Comparison of ENCODE assay signal across 8 cellular contexts in the genomic region with DNA sequence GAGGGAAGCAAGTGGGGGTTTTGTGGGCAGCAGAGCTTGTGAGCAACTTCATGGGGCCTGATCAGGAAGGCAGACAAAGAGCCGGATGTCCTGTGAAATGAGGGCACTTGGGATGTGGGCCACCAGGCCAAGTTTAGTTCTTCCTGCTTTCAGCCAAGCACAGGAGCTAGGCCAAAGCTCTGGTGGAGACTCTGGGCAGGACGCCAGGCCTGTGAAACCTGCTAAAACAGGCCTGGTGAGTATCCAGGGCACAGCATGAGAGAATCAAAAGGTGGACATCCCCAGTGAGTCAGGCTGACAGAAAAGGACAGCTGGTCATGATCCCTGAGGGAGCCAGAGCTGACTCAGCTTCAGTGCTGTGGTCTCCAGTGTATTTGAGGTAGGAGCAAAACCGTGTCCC.
DNase-seq lines count a peak whose midpoint lies in the region; ATAC-seq, FAIRE-seq and TF ChIP-seq lines count a peak whose summit lies in the region.

No MANE protein-coding gene starts in this region.

- no peak overlapping the region for H3K4me3 Mint-ChIP-seq in MCF 10A (ENCODE audit: unreplicated experiment)

- H3K4me3 ChIP-seq in keratinocyte (ENCODE audit: control insufficient read depth in 2 of 3, extremely low read depth in 1 of 3, insufficient read depth in 2 of 3, low read depth in 1 of 3, low read length in 3 of 3) (no peak overlapping the region), thoracic aorta (no peak overlapping the region)

- H3K36me3 ChIP-seq in keratinocyte (ENCODE audit: control insufficient read depth in 2 of 2, extremely low read depth in 1 of 2, insufficient read depth in 2 of 2, low read length in 2 of 2), result no peaks in the 10 kb centered on the region
- no peaks in the 10 kb centered on the region for H3K36me3 ChIP-seq in thoracic aorta

- CTCF ChIA-PET in MCF 10A (lab: Yijun Ruan, JAX), result interaction anchor here (0.7 to 1.1 kb wide), 2 partner anchors 15 to 205 kb away, joined by 3 read pairs; no protein-coding TSS in a partner anchor

- no peaks in the 10 kb centered on the region for H3K36me3 Mint-ChIP-seq in MCF 10A (ENCODE audit: insufficient read depth, unreplicated experiment)

- H3K9me3 ChIP-seq in keratinocyte (ENCODE audit: control insufficient read depth, low read depth, low read length) (no peaks in the 10 kb centered on the region), thoracic aorta (no peaks in the 10 kb centered on the region)

- H4K20me1 ChIP-seq in keratinocyte (ENCODE audit: control insufficient read depth, extremely low read depth, insufficient read depth, low read length), result no peaks in the 10 kb centered on the region

- H3K9me1 ChIP-seq in keratinocyte (ENCODE audit: control insufficient read depth, extremely low read depth, insufficient read depth, low read length), result no peaks in the 10 kb centered on the region

- DNase-seq in HT-29 (ENCODE audit: low spot score) (peak; percentile 95), MCF 10A (ENCODE audit: unreplicated experiment) (peak; percentile 96), keratinocyte (ENCODE audit: low read depth, low spot score) (peak; percentile 57), thoracic aorta (ENCODE audit: low spot score) (peak; percentile 41), GM13976 (ENCODE audit: low spot score) (no peak), NOMO-1 (lab: John Stamatoyannopoulos, UW; ENCODE audit: unreplicated experiment in 2 of 2) (no peak)
- DNase-seq in stimulated activated naive CD4-positive, alpha-beta T cell treated with Interleukin-2 at 50 U/mL for 16 hours (lab: John Stamatoyannopoulos, UW), result no peak
- DNase-seq in activated effector memory CD4-positive, alpha-beta T cell treated with anti-CD3 and anti-CD28 coated beads, Interleukin-2, amount 50 U/mL, for 16 hours, result no peak

- H3K9me3 Mint-ChIP-seq in MCF 10A (ENCODE audit: unreplicated experiment), result no peaks in the 10 kb centered on the region

- in situ Hi-C loops in GM13976 (cut with MboI; ENCODE audit: low sequenced_read_pairs, unreplicated experiment), result no loop called here

- H3K4me1 ChIP-seq in keratinocyte (ENCODE audit: control insufficient read depth, extremely low read depth, insufficient read depth, low read length) (peaks cover 6% of the 10 kb centered on the region), thoracic aorta (ENCODE audit: control insufficient read depth in 1 of 2, low read depth in 2 of 2) (peaks cover 0 to 28% of the 10 kb centered on the region in 2 donors)

- H2AFZ ChIP-seq in keratinocyte (ENCODE audit: control insufficient read depth, low read length), result no peak overlapping the region

- no peaks in the 10 kb centered on the region for H3K27me3 Mint-ChIP-seq in MCF 10A (ENCODE audit: insufficient read depth, unreplicated experiment)

- TF ChIP-seq CTCF in MCF 10A (IDR thresholded peaks at IDR 0.05; ENCODE audit: unreplicated experiment) (no peak), keratinocyte (optimal IDR thresholded peaks at IDR 0.05 in 1 of 3, IDR thresholded peaks at IDR 0.05 in 1 of 3, conservative IDR thresholded peaks at IDR 0.05 in 1 of 3; ENCODE audit: extremely low read depth in 1 of 3, insufficient read depth in 2 of 3, low read length in 3 of 3) (no peak), thoracic aorta (IDR thresholded peaks at IDR 0.05) (no peak), GM13976 (IDR thresholded peaks at IDR 0.05; ENCODE audit: borderline replicate concordance, control extremely low read depth, extremely low read depth, insufficient read depth, missing control alignments) (no peak)

- no peak overlapping the region for H3K9ac ChIP-seq in keratinocyte (ENCODE audit: control insufficient read depth, extremely low read depth, insufficient read depth, low read length)

- no peak overlapping the region for H3K27ac ChIP-seq in keratinocyte (ENCODE audit: control insufficient read depth, insufficient read depth, low read length)
- peak overlapping the region; percentile 21 to 64 for H3K27ac ChIP-seq in thoracic aorta

- intact Hi-C loops in MCF 10A (cut with micrococcal nuclease), result no loop called here

- H3K4me1 Mint-ChIP-seq in MCF 10A (ENCODE audit: insufficient read depth, unreplicated experiment), result peaks cover 16% of the 10 kb centered on the region

- H3K4me2 ChIP-seq in keratinocyte (ENCODE audit: control insufficient read depth, extremely low read depth, insufficient read depth, low read depth, low read length), result no peak overlapping the region

- peak overlapping the region; percentile 78 for H3K27ac Mint-ChIP-seq in MCF 10A (ENCODE audit: low read depth, unreplicated experiment)

- POLR2A ChIA-PET in MCF 10A (lab: Yijun Ruan, JAX), result interaction anchor here (0.7 to 2.8 kb wide), 3 partner anchors 12 to 25 kb away, joined by 3 to 8 read pairs (median 5); no protein-coding TSS in a partner anchor

- dilution Hi-C loops in keratinocyte (cut with MboI; ENCODE audit: extremely low pct_ligation_motif_present, low sequenced_read_pairs), result no loop called here

- ATAC-seq in thoracic aorta (ENCODE audit: insufficient number of reproducible peaks, low FRiP score, low read depth), result peak; percentile 69

- no peak for FAIRE-seq in keratinocyte (lab: Jason Lieb, UNC)

- no TSS peak for BruUV-seq in MCF 10A (replicated peaks; lab: Mats Ljungman, UMichigan)

- H3K79me2 ChIP-seq in keratinocyte (ENCODE audit: control insufficient read depth, insufficient read depth, low read length), result no peaks in the 10 kb centered on the region

- H3K27me3 ChIP-seq in keratinocyte (ENCODE audit: control insufficient read depth, extremely low read depth, insufficient read depth, low read length), result no peaks in the 10 kb centered on the region
- no peaks in the 10 kb centered on the region for H3K27me3 ChIP-seq in thoracic aorta (replicated peaks; ENCODE audit: insufficient read depth)

Comparison
In these comparisons a context has a peak if more than half of its experiments do, and no peak if none do; other contexts are left out.
1. DNase-seq: peak in HT-29 (single experiment), MCF 10A (single experiment), keratinocyte (single experiment) and thoracic aorta (single experiment); none in GM13976 (single experiment), stimulated activated naive CD4-positive, alpha-beta T cell treated with Interleukin-2 at 50 U/mL for 16 hours (single experiment), activated effector memory CD4-positive, alpha-beta T cell treated with anti-CD3 and anti-CD28 coated beads, Interleukin-2, amount 50 U/mL, for 16 hours (single experiment) and NOMO-1 (0 of 2).